8 cellular contexts compared by ENCODE assay signal in genomic region chr19:9819590-9819898, GRCh38. TPM values are rescaled to one million over a fixed set of nuclear protein-coding genes. Genes with fewer than 3 reads are reported as not detected.
DNase-seq lines count a peak whose midpoint lies in the region; ATAC-seq, FAIRE-seq and TF ChIP-seq lines count a peak whose summit lies in the region.

No MANE protein-coding gene starts in this region.

- peak overlapping the region; percentile 87 for H2AFZ ChIP-seq in keratinocyte (ENCODE audit: control insufficient read depth, low read length)

- H3K27ac ChIP-seq in keratinocyte (ENCODE audit: control insufficient read depth, insufficient read depth, low read length) (peak overlapping the region; percentile 10), transverse colon (peak overlapping the region; percentile 97 to 99 (median 98))

- H3K4me1 Mint-ChIP-seq in activated naive CD4-positive, alpha-beta T cell treated with anti-CD3 and anti-CD28 coated beads, Interleukin-2, amount 50 U/mL, for 24 hours = peaks cover 38% of the 10 kb centered on the region
- H3K4me1 Mint-ChIP-seq in activated CD8-positive, alpha-beta T cell treated with anti-CD3 and anti-CD28 coated beads, Interleukin-2, amount 10 ng/mL, durations not matched to agents 7 days and 5 days (ENCODE audit: low read depth) = peaks cover 37% of the 10 kb centered on the region

- intact Hi-C loops in transverse colon (cut with DNase I; ENCODE audit: low total_unique reads) = no loop called here

- POLR2A ChIA-PET in activated CD8-positive, alpha-beta T cell treated with anti-CD3 and anti-CD28 coated beads, Interleukin-2, amount 10 ng/mL, durations not matched to agents 7 days and 5 days (lab: Charles Lee) = interaction anchor here (0.6 to 2.0 kb wide), 9 partner anchors 8 to 384 kb away, joined by 3 to 17 read pairs (median 5); partner anchors contain the start of genes PIN1, UBL5, ZNF266 and ZNF846

- H3K36me3 ChIP-seq in keratinocyte (ENCODE audit: control insufficient read depth in 2 of 2, extremely low read depth in 1 of 2, insufficient read depth in 2 of 2, low read length in 2 of 2) (no peaks in the 10 kb centered on the region), transverse colon (peaks cover 0 to 4% (median 0%) of the 10 kb centered on the region in 4 donors)

- H3K9me1 ChIP-seq in keratinocyte (ENCODE audit: control insufficient read depth, extremely low read depth, insufficient read depth, low read length) = no peaks in the 10 kb centered on the region

- H3K36me3 Mint-ChIP-seq in activated naive CD4-positive, alpha-beta T cell treated with anti-CD3 and anti-CD28 coated beads, Interleukin-2, amount 50 U/mL, for 24 hours = peaks cover 11% of the 10 kb centered on the region
- H3K36me3 Mint-ChIP-seq in activated CD8-positive, alpha-beta T cell treated with anti-CD3 and anti-CD28 coated beads, Interleukin-2, amount 10 ng/mL, durations not matched to agents 7 days and 5 days (ENCODE audit: low read depth) = peaks cover 40% of the 10 kb centered on the region

- TF ChIP-seq CTCF in keratinocyte (optimal IDR thresholded peaks at IDR 0.05 in 1 of 3, IDR thresholded peaks at IDR 0.05 in 1 of 3, conservative IDR thresholded peaks at IDR 0.05 in 1 of 3; ENCODE audit: extremely low read depth in 1 of 3, insufficient read depth in 2 of 3, low read length in 3 of 3) = no peak
- TF ChIP-seq CTCF in transverse colon (IDR thresholded peaks at IDR 0.05) = no peak

- no peak for DNase-seq in activated naive CD4-positive, alpha-beta T cell (lab: John Stamatoyannopoulos, UW)
- DNase-seq in activated CD8-positive, alpha-beta T cell treated with anti-CD3 and anti-CD28 coated beads, Interleukin-2, amount 10 ng/mL, durations not matched to agents 7 days and 5 days = no peak
- DNase-seq in keratinocyte (ENCODE audit: low read depth, low spot score) (no peak), transverse colon (no peak), pons (ENCODE audit: low spot score) (no peak), NCI-H69 (lab: John Stamatoyannopoulos, UW) (no peak)
- DNase-seq in activated effector memory CD4-positive, alpha-beta T cell treated with anti-CD3 and anti-CD28 coated beads, Interleukin-2, amount 50 U/mL, for 16 hours = no peak

- H4K20me1 ChIP-seq in keratinocyte (ENCODE audit: control insufficient read depth, extremely low read depth, insufficient read depth, low read length) = no peaks in the 10 kb centered on the region

- H3K27ac Mint-ChIP-seq in activated naive CD4-positive, alpha-beta T cell treated with anti-CD3 and anti-CD28 coated beads, Interleukin-2, amount 50 U/mL, for 24 hours = peak overlapping the region; percentile 87
- peak overlapping the region; percentile 97 for H3K27ac Mint-ChIP-seq in activated CD8-positive, alpha-beta T cell treated with anti-CD3 and anti-CD28 coated beads, Interleukin-2, amount 10 ng/mL, durations not matched to agents 7 days and 5 days

- peak overlapping the region; percentile 64 for H3K4me2 ChIP-seq in keratinocyte (ENCODE audit: control insufficient read depth, extremely low read depth, insufficient read depth, low read depth, low read length)

- H3K4me1 ChIP-seq in keratinocyte (ENCODE audit: control insufficient read depth, extremely low read depth, insufficient read depth, low read length) = peaks cover 15% of the 10 kb centered on the region
- peaks cover 10 to 33% (median 25%) of the 10 kb centered on the region in 4 donors for H3K4me1 ChIP-seq in transverse colon

- dilution Hi-C loops in keratinocyte (cut with MboI; ENCODE audit: extremely low pct_ligation_motif_present, low sequenced_read_pairs) = no loop called here

- no peak for TF ChIP-seq EP300 in transverse colon (IDR thresholded peaks at IDR 0.05; ENCODE audit: low read depth)

- H3K27me3 ChIP-seq in keratinocyte (ENCODE audit: control insufficient read depth, extremely low read depth, insufficient read depth, low read length) (no peaks in the 10 kb centered on the region), transverse colon (no peaks in the 10 kb centered on the region)

- H3K9me3 Mint-ChIP-seq in activated naive CD4-positive, alpha-beta T cell treated with anti-CD3 and anti-CD28 coated beads, Interleukin-2, amount 50 U/mL, for 24 hours = no peaks in the 10 kb centered on the region
- H3K9me3 Mint-ChIP-seq in activated CD8-positive, alpha-beta T cell treated with anti-CD3 and anti-CD28 coated beads, Interleukin-2, amount 10 ng/mL, durations not matched to agents 7 days and 5 days (ENCODE audit: insufficient read depth) = peaks cover 14% of the 10 kb centered on the region

- H3K9ac ChIP-seq in keratinocyte (ENCODE audit: control insufficient read depth, extremely low read depth, insufficient read depth, low read length) = no peak overlapping the region

- in situ Hi-C loops in transverse colon (cut with MboI; ENCODE audit: low pct_ligation_motif_present in 1 of 4, low pct_unique_long_range_greater_than_20kb in 1 of 4, low sequenced_read_pairs in 3 of 4) = no loop called here

- FAIRE-seq in keratinocyte (lab: Jason Lieb, UNC) = no peak

- CTCF ChIA-PET in activated CD8-positive, alpha-beta T cell treated with anti-CD3 and anti-CD28 coated beads, Interleukin-2, amount 10 ng/mL, durations not matched to agents 7 days and 5 days (lab: Charles Lee) = no interaction called here

- no peak for ATAC-seq in activated CD8-positive, alpha-beta T cell treated with anti-CD3 and anti-CD28 coated beads, Interleukin-2, amount 10 ng/mL, durations not matched to agents 7 days and 5 days

- H3K4me3 Mint-ChIP-seq in activated naive CD4-positive, alpha-beta T cell treated with anti-CD3 and anti-CD28 coated beads, Interleukin-2, amount 50 U/mL, for 24 hours = peak overlapping the region; percentile 89
- H3K4me3 Mint-ChIP-seq in activated CD8-positive, alpha-beta T cell treated with anti-CD3 and anti-CD28 coated beads, Interleukin-2, amount 10 ng/mL, durations not matched to agents 7 days and 5 days = peak overlapping the region; percentile 92

- TF ChIP-seq POLR2A in transverse colon (IDR thresholded peaks at IDR 0.05) = no peak

- H3K4me3 ChIP-seq in keratinocyte (ENCODE audit: control insufficient read depth in 2 of 3, extremely low read depth in 1 of 3, insufficient read depth in 2 of 3, low read depth in 1 of 3, low read length in 3 of 3) = peak overlapping the region in 2 of 3 experiments; percentile 17 to 54
- H3K4me3 ChIP-seq in transverse colon = peak overlapping the region in 3 of 4 donors; percentile 6 to 47 (median 20)

- H3K27me3 Mint-ChIP-seq in activated naive CD4-positive, alpha-beta T cell treated with anti-CD3 and anti-CD28 coated beads, Interleukin-2, amount 50 U/mL, for 24 hours = no peaks in the 10 kb centered on the region
- H3K27me3 Mint-ChIP-seq in activated CD8-positive, alpha-beta T cell treated with anti-CD3 and anti-CD28 coated beads, Interleukin-2, amount 10 ng/mL, durations not matched to agents 7 days and 5 days (ENCODE audit: low read depth) = no peaks in the 10 kb centered on the region

- H3K79me2 ChIP-seq in keratinocyte (ENCODE audit: control insufficient read depth, insufficient read depth, low read length) = peaks cover 34% of the 10 kb centered on the region

- WGBS in transverse colon (ENCODE audit: low coverage in 1 of 2), 2 donors = 0 to 1% methylated on average over 5 to 21 of the region's 21 CpGs

- H3K9me3 ChIP-seq in keratinocyte (ENCODE audit: control insufficient read depth, low read depth, low read length) (no peaks in the 10 kb centered on the region), transverse colon (no peaks in the 10 kb centered on the region)

RNA-seq across cellular contexts. Expression of gene FBXL12, which starts 0.7 kb away (rescaled TPM):
- 10 to 100 TPM; 26.4 to 29.0 TPM for total RNA-seq in activated CD8-positive, alpha-beta T cell treated with anti-CD3 and anti-CD28 coated beads, Interleukin-2, amount 10 ng/mL, durations not matched to agents 7 days and 5 days
- 12.6 to 18.2 TPM (median 17.2 TPM) in 3 replicates for polyA plus RNA-seq in keratinocyte
- 5.2 TPM for polyA plus RNA-seq in keratinocyte (2011; ENCODE audit: low read depth)
- 12.8 and 17.6 TPM in 2 replicates for polyA plus RNA-seq in keratinocyte (2011; cell fraction: cytosol; rRNA removed)
- 36.9 and 44.1 TPM in 2 replicates for polyA plus RNA-seq in keratinocyte (2011; cell fraction: nucleus; rRNA removed)
- polyA plus RNA-seq in keratinocyte (2012; ENCODE audit: low replicate concordance) = 14.4 and 17.1 TPM in 2 replicates
- 6.7 to 13.2 TPM (median 9.0 TPM) in 3 replicates for polyA minus RNA-seq in keratinocyte
- polyA minus RNA-seq in keratinocyte (2011; cell fraction: cytosol; rRNA and poly(A)+ RNA removed) = 19.4 TPM
- polyA minus RNA-seq in keratinocyte (2011; cell fraction: nucleus; rRNA and poly(A)+ RNA removed) = 13.7 and 16.4 TPM in 2 replicates
- 100 to 1,000 TPM in 2 of 4 donors, 10 to 100 TPM in 2; 32.9 to 184 (median 83.1) TPM for total RNA-seq in transverse colon

RNA-seq across cellular contexts. Expression of gene UBL5, which starts 8.2 kb away (rescaled TPM):
- total RNA-seq in activated CD8-positive, alpha-beta T cell treated with anti-CD3 and anti-CD28 coated beads, Interleukin-2, amount 10 ng/mL, durations not matched to agents 7 days and 5 days = 100 to 1,000 TPM; 383 to 395 TPM
- 995 to 1,153 TPM (median 1,097 TPM) in 3 replicates for polyA plus RNA-seq in keratinocyte
- polyA plus RNA-seq in keratinocyte (2011; ENCODE audit: low read depth) = 149 TPM
- 957 and 1,326 TPM in 2 replicates for polyA plus RNA-seq in keratinocyte (2011; cell fraction: cytosol; rRNA removed)
- polyA plus RNA-seq in keratinocyte (2011; cell fraction: nucleus; rRNA removed) = 394 and 589 TPM in 2 replicates
- polyA plus RNA-seq in keratinocyte (2012; ENCODE audit: low replicate concordance) = 696 and 1,022 TPM in 2 replicates
- 77.0 to 258 TPM (median 227 TPM) in 3 replicates for polyA minus RNA-seq in keratinocyte
- polyA minus RNA-seq in keratinocyte (2011; cell fraction: cytosol; rRNA and poly(A)+ RNA removed) = 195 TPM
- 30.7 and 54.1 TPM in 2 replicates for polyA minus RNA-seq in keratinocyte (2011; cell fraction: nucleus; rRNA and poly(A)+ RNA removed)
- total RNA-seq in transverse colon = 100 to 1,000 TPM in 3 of 4 donors, 10 to 100 TPM in 1; 61.0 to 563 (median 249) TPM

RNA-seq across cellular contexts. Expression of gene PIN1, which starts 15.6 kb away (rescaled TPM):
- total RNA-seq in activated CD8-positive, alpha-beta T cell treated with anti-CD3 and anti-CD28 coated beads, Interleukin-2, amount 10 ng/mL, durations not matched to agents 7 days and 5 days = 100 to 1,000 TPM; 114 to 117 TPM
- polyA plus RNA-seq in keratinocyte = 39.8 to 53.3 TPM (median 45.2 TPM) in 3 replicates
- polyA plus RNA-seq in keratinocyte (2011; ENCODE audit: low read depth) = 25.7 TPM
- polyA plus RNA-seq in keratinocyte (2011; cell fraction: cytosol; rRNA removed) = 18.5 and 58.6 TPM in 2 replicates
- 23.8 and 29.8 TPM in 2 replicates for polyA plus RNA-seq in keratinocyte (2011; cell fraction: nucleus; rRNA removed)
- 30.2 and 65.5 TPM in 2 replicates for polyA plus RNA-seq in keratinocyte (2012; ENCODE audit: low replicate concordance)
- polyA minus RNA-seq in keratinocyte = 7.7 to 15.4 TPM (median 12.5 TPM) in 3 replicates
- polyA minus RNA-seq in keratinocyte (2011; cell fraction: cytosol; rRNA and poly(A)+ RNA removed) = 44.5 TPM
- 10.5 and 12.2 TPM in 2 replicates for polyA minus RNA-seq in keratinocyte (2011; cell fraction: nucleus; rRNA and poly(A)+ RNA removed)
- total RNA-seq in transverse colon = 10 to 100 TPM; 22.9 to 82.5 (median 43.7) TPM

RNA-seq across cellular contexts. Expression of gene ZNF846, which starts 51.0 kb away (rescaled TPM):
- 10 to 100 TPM in 1 of 2 experiments, 1 to 10 TPM in 1; 9.4 to 12.5 TPM for total RNA-seq in activated CD8-positive, alpha-beta T cell treated with anti-CD3 and anti-CD28 coated beads, Interleukin-2, amount 10 ng/mL, durations not matched to agents 7 days and 5 days
- 3.5 to 8.9 TPM (median 8.0 TPM) in 3 replicates for polyA plus RNA-seq in keratinocyte
- 29.5 TPM for polyA plus RNA-seq in keratinocyte (2011; ENCODE audit: low read depth)
- polyA plus RNA-seq in keratinocyte (2011; cell fraction: cytosol; rRNA removed) = 4.3 and 4.4 TPM in 2 replicates
- 21.9 and 22.1 TPM in 2 replicates for polyA plus RNA-seq in keratinocyte (2011; cell fraction: nucleus; rRNA removed)
- 4.2 and 9.5 TPM in 2 replicates for polyA plus RNA-seq in keratinocyte (2012; ENCODE audit: low replicate concordance)
- polyA minus RNA-seq in keratinocyte = 2.0 to 11.6 TPM (median 5.5 TPM) in 3 replicates
- polyA minus RNA-seq in keratinocyte (2011; cell fraction: cytosol; rRNA and poly(A)+ RNA removed) = not detected
- 6.3 and 20.1 TPM in 2 replicates for polyA minus RNA-seq in keratinocyte (2011; cell fraction: nucleus; rRNA and poly(A)+ RNA removed)
- total RNA-seq in transverse colon = 10 to 100 TPM in 3 of 4 donors, 1 to 10 TPM in 1; 10.0 to 18.1 (median 14.2) TPM
